ENCODE assay signal across 20 cellular contexts in genomic region chr4:32840461-32841189, GRCh38.
DNase-seq lines count a peak whose midpoint lies in the region; TF ChIP-seq lines count a peak whose summit lies in the region.
"Had no signal": no experiment of that assay in that cellular context is flagged by ENCODE, and none has a peak within 500 bp of the region (broad histone marks: within the 10 kb centered on the region; RNA-seq: fewer than 3 reads in every experiment).

No MANE protein-coding gene starts in this region.

- in situ Hi-C loops in KBM-7 (cut with MboI; ENCODE audit: low pct_unique_long_range_greater_than_20kb, low sequenced_read_pairs) = no loop called here

- H3K27ac Mint-ChIP-seq in T-helper 2 cell treated with Interferon-gamma antibody and Interleukin-4, amounts not matched to agents 5 μg/mL and 100 μg/mL, for 36 hours = no peak overlapping the region
- H3K27ac Mint-ChIP-seq: CD4-positive, alpha-beta T cell; T-cell had no signal

- peak; percentile 9 for DNase-seq in NCI-H82 (lab: John Stamatoyannopoulos, UW)
- no peak for DNase-seq in NCI-H82 treated with DMSO at 0.1 percent for 48 hours (lab: John Stamatoyannopoulos, UW; ENCODE audit: unreplicated experiment)
- peak; percentile 16 for DNase-seq in KBM-7
- DNase-seq in NCI-H69 (lab: John Stamatoyannopoulos, UW) = peak; percentile 28
- no peak for DNase-seq in hepatocyte (ENCODE audit: low spot score)
- no peak for DNase-seq in T-helper 2 cell treated with Interferon-gamma antibody and Interleukin-4, amounts not matched to agents 5 μg/mL and 100 μg/mL, for 36 hours (ENCODE audit: low spot score)
- no peak for DNase-seq in activated CD4-positive, alpha-beta T cell treated with anti-CD3 and anti-CD28 coated beads, Interleukin-2, amount 50 U/mL, for 4 hours
- DNase-seq in NCI-H2081 treated with DMSO at 0.1 percent for 48 hours (lab: John Stamatoyannopoulos, UW) = no peak
- DNase-seq: BE2C; CD4-positive, alpha-beta T cell; DMS153; EL; NCI-H2029 treated with DMSO at 0.1 percent for 48 hours; NCI-H2227 treated with DMSO at 0.1 percent for 48 hours; NCI-H526; SHP77; T-cell had no signal

- H3K79me2 ChIP-seq in hepatocyte = no peaks in the 10 kb centered on the region

- peak overlapping the region; percentile 4 for H3K27ac ChIP-seq in hepatocyte
- H3K27ac ChIP-seq: SK-N-MC had no signal

- no peaks in the 10 kb centered on the region for H3K36me3 ChIP-seq in hepatocyte (replicated peaks; ENCODE audit: insufficient read depth, low read depth)
- H3K36me3 ChIP-seq: BE2C had no signal

- H3K4me3 Mint-ChIP-seq in T-helper 2 cell treated with Interferon-gamma antibody and Interleukin-4, amounts not matched to agents 5 μg/mL and 100 μg/mL, for 36 hours = no peak overlapping the region
- H3K4me3 Mint-ChIP-seq: CD4-positive, alpha-beta T cell; T-cell had no signal

- peaks cover 9% of the 10 kb centered on the region for H3K9me3 Mint-ChIP-seq in T-helper 2 cell treated with Interferon-gamma antibody and Interleukin-4, amounts not matched to agents 5 μg/mL and 100 μg/mL, for 36 hours

- no peaks in the 10 kb centered on the region for H3K9me2 ChIP-seq in hepatocyte (replicated peaks; ENCODE audit: insufficient read depth)

- H3K4me3 ChIP-seq in hepatocyte = no peak overlapping the region
- H3K4me3 ChIP-seq: GM12878, SK-N-MC had no signal

- no peak for TF ChIP-seq CTCF in hepatocyte (IDR thresholded peaks at IDR 0.05; ENCODE audit: poor library complexity)

- H3K36me3 Mint-ChIP-seq in T-helper 2 cell treated with Interferon-gamma antibody and Interleukin-4, amounts not matched to agents 5 μg/mL and 100 μg/mL, for 36 hours (ENCODE audit: low read depth) = no peaks in the 10 kb centered on the region
- H3K36me3 Mint-ChIP-seq: T-cell had no signal

- H3K9me3 ChIP-seq in hepatocyte (ENCODE audit: low read depth) = no peaks in the 10 kb centered on the region
- H3K9me3 ChIP-seq: BE2C, Caco-2 had no signal

- no peaks in the 10 kb centered on the region for H3K27me3 Mint-ChIP-seq in T-helper 2 cell treated with Interferon-gamma antibody and Interleukin-4, amounts not matched to agents 5 μg/mL and 100 μg/mL, for 36 hours (ENCODE audit: low read depth)
- H3K27me3 Mint-ChIP-seq: CD4-positive, alpha-beta T cell; T-cell had no signal

- peaks cover 5% of the 10 kb centered on the region for H3K4me1 ChIP-seq in hepatocyte (ENCODE audit: insufficient read depth)
- H3K4me1 ChIP-seq: BE2C had no signal

- WGBS in hepatocyte (ENCODE audit: low lambda C conversion rate, missing lambda C conversion rate) = 73% methylated on average over 4 of the region's 4 CpGs

- H4K20me1 ChIP-seq in hepatocyte (ENCODE audit: insufficient read depth, poor library complexity, severe bottlenecking) = no peaks in the 10 kb centered on the region

- H2AFZ ChIP-seq in hepatocyte = no peak overlapping the region

- no peaks in the 10 kb centered on the region for H3K4me1 Mint-ChIP-seq in T-helper 2 cell treated with Interferon-gamma antibody and Interleukin-4, amounts not matched to agents 5 μg/mL and 100 μg/mL, for 36 hours (ENCODE audit: low read depth)
- H3K4me1 Mint-ChIP-seq: T-cell had no signal

- no peaks in the 10 kb centered on the region for H3K27me3 ChIP-seq in hepatocyte
- H3K27me3 ChIP-seq: BE2C had no signal

- peak overlapping the region; percentile 25 for H3K4me2 ChIP-seq in hepatocyte

Comparison
In these comparisons a context has a peak if more than half of its experiments do, and no peak if none do; other contexts are left out.
1. DNase-seq: peak in NCI-H82 (single experiment), KBM-7 (single experiment) and NCI-H69 (single experiment); none in NCI-H82 treated with DMSO at 0.1 percent for 48 hours (single experiment), hepatocyte (single experiment), T-helper 2 cell treated with Interferon-gamma antibody and Interleukin-4, amounts not matched to agents 5 μg/mL and 100 μg/mL, for 36 hours (single experiment), activated CD4-positive, alpha-beta T cell treated with anti-CD3 and anti-CD28 coated beads, Interleukin-2, amount 50 U/mL, for 4 hours (0 of 2) and NCI-H2081 treated with DMSO at 0.1 percent for 48 hours (single experiment).